8 cellular contexts compared by ENCODE assay signal in the genomic region with DNA sequence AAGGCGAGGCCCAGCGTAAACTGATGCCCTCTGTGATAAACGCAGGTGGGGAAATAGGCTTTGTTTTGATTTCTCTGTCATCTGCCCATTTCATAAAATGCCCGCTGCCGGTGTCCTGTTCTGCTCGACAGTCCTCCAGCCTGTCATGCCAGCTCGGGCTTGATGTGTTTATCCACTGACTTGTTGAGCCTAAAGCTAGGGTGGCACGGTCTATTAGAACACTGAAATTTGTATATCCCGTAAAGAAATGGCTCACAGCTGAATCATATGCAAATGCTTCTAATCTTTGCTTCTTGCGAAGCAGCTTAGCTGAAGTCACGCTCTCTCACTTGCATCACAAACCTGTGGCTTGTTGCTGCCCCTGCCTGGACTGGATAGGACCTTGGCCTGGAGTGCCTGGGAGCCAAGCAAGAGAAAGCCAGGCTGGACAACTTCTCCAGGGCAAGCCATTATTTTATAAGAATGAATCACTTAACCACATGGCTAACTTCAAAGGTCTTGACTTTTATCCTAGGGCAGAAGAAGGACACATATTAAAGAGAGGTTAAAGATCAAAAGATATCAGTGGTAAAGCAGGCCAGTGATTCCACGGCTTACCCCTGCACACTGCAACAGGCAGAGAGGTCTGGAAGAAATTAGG. TPM values are rescaled to one million over a fixed set of nuclear protein-coding genes. Genes with fewer than 3 reads are reported as not detected.
A peak's percentile ranks its signal among the peaks of the same experiment; 100 is the strongest.
DNase-seq lines count a peak whose midpoint lies in the region; ATAC-seq and TF ChIP-seq lines count a peak whose summit lies in the region.

No MANE protein-coding gene starts in this region.

- DNase-seq in SIG-M5 treated with dmso at 0.1 percent for 504 hours (lab: John Stamatoyannopoulos, UW; ENCODE audit: unreplicated experiment): peak; percentile 44
- no peak for DNase-seq in SIG-M5 (lab: John Stamatoyannopoulos, UW)
- DNase-seq in RWPE2 (ENCODE audit: low spot score): peak; percentile 90
- peak; percentile 88 to 95 for DNase-seq in foreskin keratinocyte
- no peak for DNase-seq in KBM-7
- DNase-seq in occipital lobe (lab: John Stamatoyannopoulos, UW): no peak

- peak overlapping the region; percentile 51 for H3K4me3 Mint-ChIP-seq in stimulated activated memory B cell treated with anti-CD40 and anti-IgM and Interleukin-4, amounts not matched to agents 10 μg/mL and 1 μg/mL and 100 μg/mL, for 72 hours

- peaks cover 11% of the 10 kb centered on the region for H3K36me3 ChIP-seq in RWPE2 (ENCODE audit: low read depth)

- no peaks in the 10 kb centered on the region for H3K36me3 Mint-ChIP-seq in stimulated activated memory B cell treated with anti-CD40 and anti-IgM and Interleukin-4, amounts not matched to agents 10 μg/mL and 1 μg/mL and 100 μg/mL, for 72 hours

- in situ Hi-C loops in KBM-7 (cut with MboI; ENCODE audit: low pct_unique_long_range_greater_than_20kb, low sequenced_read_pairs): no loop called here

- peak; percentile 62 for TF ChIP-seq CTCF in RWPE2 (IDR thresholded peaks at IDR 0.05; ENCODE audit: poor library complexity, severe bottlenecking)
- peak; percentile 69 for TF ChIP-seq CTCF in foreskin keratinocyte (conservative IDR thresholded peaks at IDR 0.05)

- H3K27me3 Mint-ChIP-seq in stimulated activated memory B cell treated with anti-CD40 and anti-IgM and Interleukin-4, amounts not matched to agents 10 μg/mL and 1 μg/mL and 100 μg/mL, for 72 hours: no peaks in the 10 kb centered on the region

- H3K4me1 Mint-ChIP-seq in stimulated activated memory B cell treated with anti-CD40 and anti-IgM and Interleukin-4, amounts not matched to agents 10 μg/mL and 1 μg/mL and 100 μg/mL, for 72 hours: peaks cover 49% of the 10 kb centered on the region

- peak overlapping the region; percentile 88 for H3K27ac ChIP-seq in RWPE2 (ENCODE audit: poor library complexity, severe bottlenecking)
- peak overlapping the region; percentile 66 for H3K27ac ChIP-seq in foreskin keratinocyte

- no peaks in the 10 kb centered on the region for H3K9me3 ChIP-seq in RWPE2 (ENCODE audit: severe bottlenecking)

- H3K4me3 ChIP-seq in RWPE2 (ENCODE audit: severe bottlenecking): no peak overlapping the region

- no peaks in the 10 kb centered on the region for H3K9me3 Mint-ChIP-seq in stimulated activated memory B cell treated with anti-CD40 and anti-IgM and Interleukin-4, amounts not matched to agents 10 μg/mL and 1 μg/mL and 100 μg/mL, for 72 hours

- peak; percentile 95 for ATAC-seq in RWPE2 (ENCODE audit: low read depth)
- peak; percentile 83 for ATAC-seq in foreskin keratinocyte
- peak; percentile 55 for ATAC-seq in stimulated activated memory B cell treated with anti-CD40 and anti-IgM and Interleukin-4, amounts not matched to agents 10 μg/mL and 1 μg/mL and 100 μg/mL, for 72 hours
- no peak for ATAC-seq in GM21619 (IDR thresholded peaks at IDR 0.05; ENCODE audit: unreplicated experiment)

- H3K4me1 ChIP-seq in RWPE2 (ENCODE audit: insufficient read depth, poor library complexity, severe bottlenecking) (peaks cover 41% of the 10 kb centered on the region), foreskin keratinocyte (peaks cover 34% of the 10 kb centered on the region)

- H3K27me3 ChIP-seq in RWPE2 (ENCODE audit: insufficient read depth, poor library complexity, severe bottlenecking) (no peaks in the 10 kb centered on the region), foreskin keratinocyte (no peaks in the 10 kb centered on the region)

- H3K27ac Mint-ChIP-seq in stimulated activated memory B cell treated with anti-CD40 and anti-IgM and Interleukin-4, amounts not matched to agents 10 μg/mL and 1 μg/mL and 100 μg/mL, for 72 hours: peak overlapping the region; percentile 79

RNA-seq across cellular contexts. Expression of a gene that starts 33.1 kb away (rescaled TPM):
- total RNA-seq in foreskin keratinocyte (97.2 and 109 TPM in 2 replicates), occipital lobe (0.16 TPM)
- 9.0 and 11.2 TPM in 2 replicates for polyA plus RNA-seq in foreskin keratinocyte

Comparison
In these comparisons a context has a peak if more than half of its experiments do, and no peak if none do; other contexts are left out.
1. DNase-seq: peak in SIG-M5 treated with dmso at 0.1 percent for 504 hours (single experiment), RWPE2 (single experiment) and foreskin keratinocyte (2 of 2); none in SIG-M5 (single experiment), KBM-7 (single experiment) and occipital lobe (single experiment).
2. RNA of a gene that starts 33.1 kb away (total RNA-seq): 97.2 to 109 TPM in foreskin keratinocyte; 0.16 TPM in occipital lobe (single experiment); every median in the first group is over 10 times any median in the second.